Comparison of ENCODE assay signal across 8 cellular contexts in genomic region chr14:102317564-102318248, GRCh38. TPM values are rescaled to one million over a fixed set of nuclear protein-coding genes. Genes with fewer than 3 reads are reported as not detected.
DNase-seq lines count a peak whose midpoint lies in the region; ATAC-seq and TF ChIP-seq lines count a peak whose summit lies in the region.

No MANE protein-coding gene starts in this region.

- in situ Hi-C loops in gastrocnemius medialis (cut with MboI; ENCODE audit: low sequenced_read_pairs in 4 of 4), result loop anchor here in 3 of 4 donors (10.0 to 25.0 kb wide), 7 partner anchors 83 to 555 kb away; partner anchors contain the start of genes DYNC1H1 (in 2 of the 3), ANKRD9 (in 1 of the 3), PPP2R5C (in 1 of the 3) and WDR20 (in 1 of the 3)

- peak overlapping the region; percentile 91 for H3K27ac Mint-ChIP-seq in activated naive CD8-positive, alpha-beta T cell

- intact Hi-C loops in right cardiac atrium (cut with DNase I) (loop anchor here in 1 of 4 donors (10.0 kb wide), 1 partner anchor 233 kb away; the partner anchor contains the start of gene HSP90AA1), gastrocnemius medialis (cut with DNase I; ENCODE audit: low total_unique reads) (loop anchor here (2.0 to 5.0 kb wide), 10 partner anchors 45 to 1070 kb away; partner anchors contain the start of genes CINP, DYNC1H1, EIF5 and HSP90AA1)

- H3K4me1 Mint-ChIP-seq in activated naive CD8-positive, alpha-beta T cell (ENCODE audit: low read depth), result peaks cover 51% of the 10 kb centered on the region

- peak in 1 of 5 experiments; percentile 13 for TF ChIP-seq CTCF in gastrocnemius medialis (IDR thresholded peaks at IDR 0.05 in 4 of 5, conservative IDR thresholded peaks at IDR 0.05 in 1 of 5)

- no peaks in the 10 kb centered on the region for H3K27me3 Mint-ChIP-seq in activated naive CD8-positive, alpha-beta T cell

- ATAC-seq in right cardiac atrium (peak; percentile 2 to 17), gastrocnemius medialis (peak; percentile 63 to 66)

- H3K36me3 ChIP-seq in gastrocnemius medialis, result no peaks in the 10 kb centered on the region

- H3K9me3 ChIP-seq in right cardiac atrium (ENCODE audit: control insufficient read depth, low read length) (no peaks in the 10 kb centered on the region), gastrocnemius medialis (no peaks in the 10 kb centered on the region)

- TF ChIP-seq POLR2A in gastrocnemius medialis (IDR thresholded peaks at IDR 0.05), result peak; percentile 48 to 66

- H3K9me3 Mint-ChIP-seq in activated naive CD8-positive, alpha-beta T cell (ENCODE audit: low read depth), result no peaks in the 10 kb centered on the region

- H3K36me3 Mint-ChIP-seq in activated naive CD8-positive, alpha-beta T cell, result no peaks in the 10 kb centered on the region

- peak overlapping the region; percentile 94 for H3K4me3 Mint-ChIP-seq in activated naive CD8-positive, alpha-beta T cell

- peaks cover 4% of the 10 kb centered on the region for H3K4me1 ChIP-seq in right cardiac atrium (ENCODE audit: control insufficient read depth, insufficient read depth, low read length)
- H3K4me1 ChIP-seq in gastrocnemius medialis, result peaks cover 50 to 51% of the 10 kb centered on the region in 2 donors

- peak; percentile 33 to 35 for DNase-seq in stimulated activated CD4-positive, alpha-beta T cell treated with anti-CD3 and anti-CD28 coated beads, Interleukin-15, amount 100 ng/mL, for 48 hours (ENCODE audit: low read depth in 2 of 2)
- no peak for DNase-seq in stimulated activated CD4-positive, alpha-beta T cell treated with anti-CD3 and anti-CD28 coated beads, Interleukin-4, amount 100 ng/mL, for 24 hours
- DNase-seq in NCI-H2227 (lab: John Stamatoyannopoulos, UW; ENCODE audit: unreplicated experiment), result peak; percentile 48
- peak in 1 of 3 donors; percentile 70 for DNase-seq in right cardiac atrium
- DNase-seq in gastrocnemius medialis, result peak; percentile 74 to 88
- no peak for DNase-seq in HuH-7.5 (ENCODE audit: low spot score)
- no peak for DNase-seq in NCI-H1048 (lab: John Stamatoyannopoulos, UW)

- 47% methylated on average over 12 of the region's 12 CpGs for whole genome bisulfite sequencing in right cardiac atrium

- no peaks in the 10 kb centered on the region for H3K27me3 ChIP-seq in right cardiac atrium (ENCODE audit: control insufficient read depth, insufficient read depth)
- H3K27me3 ChIP-seq in gastrocnemius medialis, result no peaks in the 10 kb centered on the region

- peak overlapping the region; percentile 51 for H3K4me3 ChIP-seq in right cardiac atrium (ENCODE audit: low read length)
- peak overlapping the region; percentile 51 to 66 (median 63) for H3K4me3 ChIP-seq in gastrocnemius medialis

- H3K27ac ChIP-seq in right cardiac atrium (ENCODE audit: low read length) (peak overlapping the region; percentile 98), gastrocnemius medialis (peak overlapping the region; percentile 92 to 99 (median 97))

RNA-seq across cellular contexts. Expression of gene ZNF839, which starts 1.8 kb away (rescaled TPM):
- total RNA-seq in right cardiac atrium (10 to 100 TPM in 1 of 4 donors, 1 to 10 TPM in 3; 5.7 to 11.0 (median 7.0) TPM), gastrocnemius medialis (10 to 100 TPM; 10.6 to 16.8 (median 14.0) TPM)
- 7.0 TPM for polyA plus RNA-seq in right cardiac atrium

RNA-seq across cellular contexts. Expression of gene MOK, which starts 12.7 kb away (rescaled TPM):
- 10 to 100 TPM; 11.4 to 18.4 (median 13.5) TPM for total RNA-seq in right cardiac atrium
- 13.9 TPM for polyA plus RNA-seq in right cardiac atrium
- total RNA-seq in gastrocnemius medialis, result 1 to 10 TPM; 1.3 to 2.8 (median 2.3) TPM

RNA-seq across cellular contexts. Expression of gene CINP, which starts 45.0 kb away (rescaled TPM):
- total RNA-seq in right cardiac atrium (10 to 100 TPM; 31.8 to 35.3 (median 33.5) TPM), gastrocnemius medialis (10 to 100 TPM; 19.2 to 25.1 (median 21.5) TPM)
- polyA plus RNA-seq in right cardiac atrium, result 38.2 TPM

RNA-seq across cellular contexts. Expression of gene TECPR2, which starts 45.0 kb away (rescaled TPM):
- total RNA-seq in right cardiac atrium, result 10 to 100 TPM; 15.7 to 32.0 (median 24.3) TPM
- 10.1 TPM for polyA plus RNA-seq in right cardiac atrium
- 10 to 100 TPM; 10.0 to 45.0 (median 20.2) TPM for total RNA-seq in gastrocnemius medialis

Comparison
In these comparisons a context has a peak if more than half of its experiments do, and no peak if none do; other contexts are left out.
1. DNase-seq: peak in stimulated activated CD4-positive, alpha-beta T cell treated with anti-CD3 and anti-CD28 coated beads, Interleukin-15, amount 100 ng/mL, for 48 hours (2 of 2), NCI-H2227 (single experiment) and gastrocnemius medialis (2 of 2); none in stimulated activated CD4-positive, alpha-beta T cell treated with anti-CD3 and anti-CD28 coated beads, Interleukin-4, amount 100 ng/mL, for 24 hours (single experiment), HuH-7.5 (single experiment) and NCI-H1048 (single experiment).